In genomic region chr7:99867477-99867876, GRCh38 we compare ENCODE assay signal across 7 cellular contexts. TPM values are rescaled to one million over a fixed set of nuclear protein-coding genes. Genes with fewer than 3 reads are reported as not detected.
"Had no signal": no experiment of that assay in that cellular context is flagged by ENCODE, and none has a peak within 500 bp of the region (broad histone marks: within the 10 kb centered on the region; RNA-seq: fewer than 3 reads in every experiment).

No MANE protein-coding gene starts in this region.

RNA-seq across cellular contexts. Expression of gene OR2AE1, which starts 9.4 kb away (rescaled TPM):
- total RNA-seq: GM23248, GM23338, H1, H4, H7, H9, HFFc6 had no signal
- polyA plus RNA-seq: GM23248, GM23338, H1 had no signal

RNA-seq across cellular contexts. Expression of gene CYP3A43, which starts 39.7 kb away (rescaled TPM):
- total RNA-seq: GM23248, GM23338, H1, H4, H7, H9, HFFc6 had no signal
- polyA plus RNA-seq: GM23248, GM23338 had no signal
